ENCODE assay signal across 22 cellular contexts in genomic region chr9:82706781-82707180, GRCh38.
A peak's percentile ranks its signal among the peaks of the same experiment; 100 is the strongest.
DNase-seq lines count a peak whose midpoint lies in the region; ATAC-seq lines count a peak whose summit lies in the region.
"Had no signal": no experiment of that assay in that cellular context is flagged by ENCODE, and none has a peak within 500 bp of the region (broad histone marks: within the 10 kb centered on the region; RNA-seq: fewer than 3 reads in every experiment).

No MANE protein-coding gene starts in this region.

- DNase-seq in H4 (ENCODE audit: low spot score) (peak; percentile 7), NCI-H226 (peak; percentile 1), astrocyte of the hippocampus (ENCODE audit: low read depth, low spot score) (peak; percentile 9), iPS-NIHi7 (ENCODE audit: extremely low spot score) (peak; percentile 15), GDM1 (lab: John Stamatoyannopoulos, UW) (no peak), DMS53 treated with DMSO at 0.1 percent for 48 hours (lab: John Stamatoyannopoulos, UW; ENCODE audit: unreplicated experiment) (no peak)
- DNase-seq: C1 segment of cervical spinal cord; CD4-positive, alpha-beta memory T cell; COR-L47; DMS53; HCEC 1CT; NCI-H1092; NCI-H1417 treated with DMSO at 0.1 percent for 48 hours; NCI-H1694 treated with DMSO at 0.1 percent for 48 hours; NCI-H2081; NCI-H2171; NCI-H345; NCI-H510A treated with DMSO at 0.1 percent for 48 hours; NCI-H774; Right ventricle myocardium superior; RPMI8226 had no signal

- no peak for ATAC-seq in HG02678 (IDR thresholded peaks at IDR 0.05; ENCODE audit: unreplicated experiment)

Comparison
In these comparisons a context has a peak if more than half of its experiments do, and no peak if none do; other contexts are left out.
1. DNase-seq: peak in H4 (single experiment), NCI-H226 (single experiment), astrocyte of the hippocampus (single experiment) and iPS-NIHi7 (single experiment); none in GDM1 (single experiment) and DMS53 treated with DMSO at 0.1 percent for 48 hours (single experiment).